8 cellular contexts compared by ENCODE assay signal in genomic region chr1:182235952-182236650, GRCh38.
DNase-seq lines count a peak whose midpoint lies in the region; ATAC-seq, FAIRE-seq and TF ChIP-seq lines count a peak whose summit lies in the region.

No MANE protein-coding gene starts in this region.

- TF ChIP-seq EP300 in H1 (IDR thresholded peaks at IDR 0.05; ENCODE audit: borderline replicate concordance in 1 of 2, low read depth in 2 of 2, low read length in 2 of 2) = no peak

- no peak for TF ChIP-seq RAD21 in H1 (IDR thresholded peaks at IDR 0.05 in 1 of 2, conservative IDR thresholded peaks at IDR 0.05 in 1 of 2; ENCODE audit: low read depth in 2 of 2, low read length in 2 of 2)

- peak overlapping the region in 2 of 6 donors; percentile 0 to 2 for H3K27ac Mint-ChIP-seq in immature natural killer cell

- no peak overlapping the region for H4K8ac ChIP-seq in H1 (ENCODE audit: extremely low read depth, insufficient read depth, low read length)

- H3K4me2 ChIP-seq in H1 (ENCODE audit: insufficient read depth in 1 of 2, low read depth in 2 of 2, low read length in 2 of 2) = no peak overlapping the region

- peak overlapping the region; percentile 59 for H2AFZ ChIP-seq in H1 (ENCODE audit: low read length)

- no peak overlapping the region for H3K9ac ChIP-seq in H1 (replicated peaks in 1 of 4; ENCODE audit: extremely low read depth in 1 of 4, low read depth in 3 of 4, low read length in 3 of 4)

- no peak overlapping the region for H2BK15ac ChIP-seq in H1 (ENCODE audit: low read length)

- no peaks in the 10 kb centered on the region for H3K79me1 ChIP-seq in H1 (ENCODE audit: low read depth, low read length)

- H3K27ac ChIP-seq in H1 (ENCODE audit: low read depth, low read length) = no peak overlapping the region

- no peak overlapping the region for H4K5ac ChIP-seq in H1 (ENCODE audit: insufficient read length, low read depth, low read length)

- TF ChIP-seq POLR2A in H1 (IDR thresholded peaks at IDR 0.05; ENCODE audit: control extremely low read depth in 1 of 2, low read depth in 2 of 2, low read length in 2 of 2) = no peak

- H3K4ac ChIP-seq in H1 (replicated peaks; ENCODE audit: insufficient read length, low read depth, low read length) = no peak overlapping the region

- FAIRE-seq in H1 (lab: Jason Lieb, UNC) = no peak

- H2BK5ac ChIP-seq in H1 (ENCODE audit: low read depth, low read length) = no peak overlapping the region

- H3K4me3 ChIP-seq in H1 (ENCODE audit: extremely low read depth in 1 of 4, insufficient read depth in 2 of 4, low read depth in 3 of 4, low read length in 4 of 4) = no peak overlapping the region

- H3K27me3 Mint-ChIP-seq in immature natural killer cell (ENCODE audit: low read depth in 3 of 3) = peaks cover 0 to 4% (median 0%) of the 10 kb centered on the region in 3 donors

- H3K79me2 ChIP-seq in H1 (ENCODE audit: control insufficient read depth in 1 of 2, insufficient read depth in 2 of 2, low read length in 2 of 2) = no peaks in the 10 kb centered on the region

- no peak overlapping the region for H3K4me3 Mint-ChIP-seq in immature natural killer cell

- no peak overlapping the region for H2AK5ac ChIP-seq in H1 (ENCODE audit: low read depth, low read length)

- no peaks in the 10 kb centered on the region for H3K9me3 ChIP-seq in H1 (ENCODE audit: insufficient read depth in 2 of 2, low read depth in 1 of 2, low read length in 1 of 2)

- H3K4me1 ChIP-seq in H1 (replicated peaks in 1 of 4; ENCODE audit: control insufficient read depth in 3 of 4, insufficient read depth in 4 of 4, low read length in 3 of 4) = peaks cover 0 to 4% (median 0%) of the 10 kb centered on the region in 4 experiments; a peak in 1 of 7 replicates

- H3K18ac ChIP-seq in H1 (ENCODE audit: extremely low read depth, low read length) = no peak overlapping the region

- H3K36me3 Mint-ChIP-seq in immature natural killer cell = no peaks in the 10 kb centered on the region

- peaks cover 0 to 5% of the 10 kb centered on the region in 2 donors for H3K4me1 Mint-ChIP-seq in immature natural killer cell

- no peak for TF ChIP-seq CTCF in H1 (IDR thresholded peaks at IDR 0.05; ENCODE audit: control extremely low read depth in 1 of 3, insufficient read depth in 1 of 3, low read depth in 1 of 3, low read length in 3 of 3)

- no peak overlapping the region for H3K23ac ChIP-seq in H1 (ENCODE audit: insufficient read length)

- no peak overlapping the region for H3K56ac ChIP-seq in H1 (replicated peaks; ENCODE audit: insufficient read length, low read depth, low read length)

- H2BK120ac ChIP-seq in H1 (replicated peaks; ENCODE audit: low read depth, low read length) = no peak overlapping the region

- H3K36me3 ChIP-seq in H1 (ENCODE audit: control insufficient read depth in 2 of 4, insufficient read depth in 4 of 4, low read length in 3 of 4) = no peaks in the 10 kb centered on the region

- peak; percentile 19 for DNase-seq in GM03348 (ENCODE audit: low spot score)
- peak; percentile 98 for DNase-seq in NCI-H345 treated with DMSO at 0.1 percent for 48 hours (lab: John Stamatoyannopoulos, UW; ENCODE audit: unreplicated experiment)
- no peak for DNase-seq in H1 (ENCODE audit: low read depth in 1 of 2, low spot score in 2 of 2)
- peak; percentile 37 for DNase-seq in occipital lobe (lab: John Stamatoyannopoulos, UW)
- no peak for DNase-seq in immature natural killer cell

- no peaks in the 10 kb centered on the region for H3K27me3 ChIP-seq in H1 (replicated peaks in 1 of 4; ENCODE audit: control insufficient read depth in 3 of 4, extremely low read depth in 1 of 4, insufficient read depth in 3 of 4, low read length in 3 of 4)

- H3K14ac ChIP-seq in H1 (ENCODE audit: insufficient read length) = no peak overlapping the region

- H3K9me3 Mint-ChIP-seq in immature natural killer cell = no peaks in the 10 kb centered on the region

- POLR2A ChIA-PET in H1 (lab: Charles Lee; ENCODE audit: partially characterized antibody) = no interaction called here

- 84% methylated on average over 11 of the region's 11 CpGs; no CpG with 5 or more reads in 1 of the 2 experiments for WGBS in H1 (ENCODE audit: extremely low coverage in 1 of 2, insufficient coverage in 1 of 2, insufficient read length in 1 of 2, insufficient replicate concordance in 2 of 2, low coverage in 1 of 2, low lambda C conversion rate in 2 of 2, missing lambda C conversion rate in 1 of 2), 2 experiments

- CTCF ChIA-PET in H1 (lab: Charles Lee; ENCODE audit: partially characterized antibody) = interaction anchor here (1.1 to 1.9 kb wide), 3 partner anchors 38 to 169 kb away, joined by 3 to 6 read pairs (median 4); no protein-coding TSS in a partner anchor

- no peak overlapping the region for H2BK12ac ChIP-seq in H1 (ENCODE audit: low read depth, low read length)

- peaks cover 6% of the 10 kb centered on the region; the same call in 1 of the 2 replicates for H3K23me2 ChIP-seq in H1 (ENCODE audit: low read depth, low read length)

- H2BK20ac ChIP-seq in H1 (ENCODE audit: low read length) = no peak overlapping the region

- ATAC-seq in HG02938 (IDR thresholded peaks at IDR 0.05; ENCODE audit: unreplicated experiment) (no peak), HG02588 (IDR thresholded peaks at IDR 0.05; ENCODE audit: unreplicated experiment) (no peak), HG03571 (IDR thresholded peaks at IDR 0.05; ENCODE audit: unreplicated experiment) (no peak)

- H4K91ac ChIP-seq in H1 (replicated peaks; ENCODE audit: insufficient read length, low read length) = peak overlapping the region; percentile 19

- H4K20me1 ChIP-seq in H1 (replicated peaks in 1 of 2; ENCODE audit: control insufficient read depth in 1 of 2, insufficient read depth in 2 of 2, low read length in 2 of 2) = no peaks in the 10 kb centered on the region

TF ChIP-seq in H1, 55 proteins besides CTCF, POLR2A, EP300 and RAD21:
- no peak for TF ChIP-seq SP1 (IDR thresholded peaks at IDR 0.05; ENCODE audit: low read depth, low read length)

Comparison
In these comparisons a context has a peak if more than half of its experiments do, and no peak if none do; other contexts are left out.
1. DNase-seq: peak in GM03348 (single experiment), NCI-H345 treated with DMSO at 0.1 percent for 48 hours (single experiment) and occipital lobe (single experiment); none in H1 (0 of 2) and immature natural killer cell (0 of 3).